1 cellular context compared by ENCODE assay signal in genomic region chr5:150630459-150631325, GRCh38.
TF ChIP-seq lines count a peak whose summit lies in the region.

No MANE protein-coding gene starts in this region.

TF ChIP-seq in GM12878, 131 proteins besides CTCF, POLR2A, EP300 and RAD21:
- TF ChIP-seq PRDM15 (CRISPR knock-in tag; IDR thresholded peaks at IDR 0.05), result no peak
- TF ChIP-seq PKNOX1 (IDR thresholded peaks at IDR 0.05), result peak; percentile 33; the same call in 1 of the 2 replicates
TF ChIP-seq in GM12878: peak in this region for 1.
